ENCODE assay signal across 10 cellular contexts in the genomic region with DNA sequence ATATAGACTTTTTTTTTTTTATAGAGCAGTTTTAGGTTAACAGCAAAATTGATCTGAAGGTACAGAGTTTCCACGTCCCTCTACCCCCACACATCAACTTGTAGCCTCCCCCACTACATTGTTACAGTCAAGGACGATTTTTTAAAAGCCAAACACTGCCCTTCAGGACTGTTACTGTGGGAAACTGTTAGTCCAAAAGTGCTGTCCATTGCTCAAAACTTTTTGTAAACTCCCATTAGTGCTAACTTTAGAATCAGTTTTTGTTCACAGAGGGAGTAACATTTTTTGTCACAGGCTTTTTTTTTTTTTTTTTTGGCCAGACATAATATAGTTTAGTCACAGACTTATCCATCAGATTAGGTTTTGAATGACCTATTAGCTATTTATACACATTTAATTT.
"Had no signal": no experiment of that assay in that cellular context is flagged by ENCODE, and none has a peak within 500 bp of the region (broad histone marks: within the 10 kb centered on the region; RNA-seq: fewer than 3 reads in every experiment).

No MANE protein-coding gene starts in this region.

- H3K4me1 Mint-ChIP-seq: activated naive CD4-positive, alpha-beta T cell treated with anti-CD3 and anti-CD28 coated beads, Interleukin-2, amount 10 ng/mL, durations not matched to agents 7 days and 5 days had no signal

- H3K27me3 Mint-ChIP-seq: activated CD8-positive, alpha-beta memory T cell treated with anti-CD3 and anti-CD28 coated beads, Interleukin-2, amount 10 ng/mL, durations not matched to agents 7 days and 5 days; activated naive CD4-positive, alpha-beta T cell treated with anti-CD3 and anti-CD28 coated beads, Interleukin-2, amount 10 ng/mL, durations not matched to agents 7 days and 5 days; naive B cell; stimulated activated naive CD8-positive, alpha-beta T cell treated with anti-CD3 and anti-CD28 coated beads, Interleukin-15, amount 100 ng/mL, for 72 hours; T-helper 17 cell had no signal

- H3K4me3 Mint-ChIP-seq: activated CD8-positive, alpha-beta memory T cell treated with anti-CD3 and anti-CD28 coated beads, Interleukin-2, amount 10 ng/mL, durations not matched to agents 7 days and 5 days; activated naive CD4-positive, alpha-beta T cell treated with anti-CD3 and anti-CD28 coated beads, Interleukin-2, amount 10 ng/mL, durations not matched to agents 7 days and 5 days; naive B cell; stimulated activated naive CD8-positive, alpha-beta T cell treated with anti-CD3 and anti-CD28 coated beads, Interleukin-15, amount 100 ng/mL, for 72 hours; T-helper 17 cell had no signal

- H3K27ac Mint-ChIP-seq: activated CD8-positive, alpha-beta memory T cell treated with anti-CD3 and anti-CD28 coated beads, Interleukin-2, amount 10 ng/mL, durations not matched to agents 7 days and 5 days; T-helper 17 cell had no signal

- H3K27ac ChIP-seq: WERI-Rb-1 had no signal

- DNase-seq: activated CD4-positive, alpha-beta T cell treated with anti-CD3 and anti-CD28 coated beads, Interleukin-2, amount 50 U/mL, for 48 hours; activated CD8-positive, alpha-beta memory T cell treated with anti-CD3 and anti-CD28 coated beads, Interleukin-2, amount 10 ng/mL, durations not matched to agents 7 days and 5 days; activated naive CD4-positive, alpha-beta T cell treated with anti-CD3 and anti-CD28 coated beads, Interleukin-2, amount 10 ng/mL, durations not matched to agents 7 days and 5 days; activated T-cell treated with anti-CD3 and anti-CD28 coated beads, Interleukin-2, amount 50 U/mL, for 1 hour; glutamatergic neuron; naive B cell; posterior cingulate gyrus; stimulated activated naive CD8-positive, alpha-beta T cell treated with anti-CD3 and anti-CD28 coated beads, Interleukin-15, amount 100 ng/mL, for 72 hours; T-helper 17 cell; WERI-Rb-1 had no signal

- ATAC-seq: activated CD8-positive, alpha-beta memory T cell treated with anti-CD3 and anti-CD28 coated beads, Interleukin-2, amount 10 ng/mL, durations not matched to agents 7 days and 5 days; stimulated activated naive CD8-positive, alpha-beta T cell treated with anti-CD3 and anti-CD28 coated beads, Interleukin-15, amount 100 ng/mL, for 72 hours; T-helper 17 cell had no signal

- H3K9me3 Mint-ChIP-seq: activated naive CD4-positive, alpha-beta T cell treated with anti-CD3 and anti-CD28 coated beads, Interleukin-2, amount 10 ng/mL, durations not matched to agents 7 days and 5 days; naive B cell; stimulated activated naive CD8-positive, alpha-beta T cell treated with anti-CD3 and anti-CD28 coated beads, Interleukin-15, amount 100 ng/mL, for 72 hours had no signal
